In the genomic region with DNA sequence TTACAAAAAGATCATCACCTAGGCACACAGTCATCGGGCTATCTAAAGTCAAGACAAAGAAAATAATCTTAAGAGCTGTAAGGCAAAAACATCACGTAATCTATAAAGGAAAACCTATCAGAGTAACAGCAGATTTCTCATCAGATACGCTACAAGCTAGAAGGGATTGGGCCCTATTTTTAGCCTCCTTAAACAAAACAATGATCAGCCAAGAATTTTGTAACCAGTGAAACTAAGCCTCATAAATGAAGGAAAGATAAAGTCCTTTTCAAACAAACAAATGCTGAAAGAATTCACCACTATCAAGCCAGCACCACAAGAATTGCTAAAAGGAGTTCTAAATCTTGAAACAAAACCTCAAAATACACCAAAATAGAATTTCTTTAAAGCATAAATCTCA, we compare ENCODE assay signal across 21 cellular contexts.
A peak's percentile ranks its signal among the peaks of the same experiment; 100 is the strongest.
DNase-seq lines count a peak whose midpoint lies in the region; ATAC-seq, FAIRE-seq and TF ChIP-seq lines count a peak whose summit lies in the region.
"Had no signal": no experiment of that assay in that cellular context is flagged by ENCODE, and none has a peak within 500 bp of the region (broad histone marks: within the 10 kb centered on the region; RNA-seq: fewer than 3 reads in every experiment).

No MANE protein-coding gene starts in this region.

- H2BK5ac ChIP-seq in mesendoderm (ENCODE audit: low read length): no peak overlapping the region

- H3K27ac ChIP-seq in astrocyte (ENCODE audit: low read depth, low read length) (no peak overlapping the region), mesendoderm (ENCODE audit: low read depth, low read length) (no peak overlapping the region), SK-N-SH (ENCODE audit: low read depth in 2 of 2, low read length in 1 of 2) (no peak overlapping the region)

- peak; percentile 50 for DNase-seq in HFFc6
- peak; percentile 64 for DNase-seq in astrocyte (ENCODE audit: low read depth)
- DNase-seq in fibroblast of pulmonary artery (ENCODE audit: low read depth): peak; percentile 28
- peak; percentile 7 for DNase-seq in mesendoderm
- no peak for DNase-seq in SK-N-SH
- DNase-seq: ACHN; C1 segment of cervical spinal cord; Calu3; CD4-positive, alpha-beta T cell; DMS 273 treated with DMSO at 0.1 percent for 48 hours; DMS79; EL; IMR-90 had no signal

- no peak overlapping the region for H3K23ac ChIP-seq in mesendoderm (ENCODE audit: low read length)

- ATAC-seq in HG02852 (IDR thresholded peaks at IDR 0.05; ENCODE audit: unreplicated experiment) (no peak), GM21786 (IDR thresholded peaks at IDR 0.05; ENCODE audit: unreplicated experiment) (no peak)

- no peak overlapping the region for H2BK15ac ChIP-seq in mesendoderm (replicated peaks; ENCODE audit: low read depth)

- TF ChIP-seq CTCF in HFFc6 (IDR thresholded peaks at IDR 0.05) (no peak), astrocyte (IDR thresholded peaks at IDR 0.05; ENCODE audit: insufficient read depth, low read depth, low read length) (no peak), fibroblast of pulmonary artery (IDR thresholded peaks at IDR 0.05; ENCODE audit: low read length, missing control alignments) (no peak), SK-N-SH (IDR thresholded peaks at IDR 0.05) (no peak)

- H2AK5ac ChIP-seq in mesendoderm (ENCODE audit: low read length): no peak overlapping the region

- H3F3A ChIP-seq in SK-N-SH (replicated peaks; ENCODE audit: insufficient read depth): no peaks in the 10 kb centered on the region

- H3K27me3 ChIP-seq in astrocyte (ENCODE audit: insufficient read depth, low read length) (no peaks in the 10 kb centered on the region), mesendoderm (ENCODE audit: insufficient read depth, low read length, poor library complexity) (no peaks in the 10 kb centered on the region), SK-N-SH (ENCODE audit: insufficient read depth) (no peaks in the 10 kb centered on the region)

- no peak overlapping the region for H3K4me2 ChIP-seq in astrocyte (ENCODE audit: low read length)
- H3K4me2 ChIP-seq in mesendoderm (ENCODE audit: low read length): no peak overlapping the region
- H3K4me2 ChIP-seq in SK-N-SH: no peak overlapping the region

- H3K9me3 ChIP-seq in astrocyte (ENCODE audit: insufficient read depth, low read depth, low read length) (no peaks in the 10 kb centered on the region), SK-N-SH (peaks cover 11% of the 10 kb centered on the region; the same call in 1 of the 2 replicates)
- H3K9me3 ChIP-seq: HAP-1 had no signal

- no peak overlapping the region for H2AFZ ChIP-seq in astrocyte (ENCODE audit: low read depth, low read length)
- no peak overlapping the region for H2AFZ ChIP-seq in SK-N-SH (ENCODE audit: low read depth)

- no peak overlapping the region for H3K18ac ChIP-seq in mesendoderm (ENCODE audit: low read length)

- H4K8ac ChIP-seq in mesendoderm (ENCODE audit: low read depth, low read length): no peak overlapping the region

- POLR2A ChIA-PET in SK-N-SH (lab: Yijun Ruan, JAX): no interaction called here

- no peak overlapping the region for H4K5ac ChIP-seq in mesendoderm (ENCODE audit: low read length)

- no peak overlapping the region; the same call in 1 of the 2 replicates for H3K27ac Mint-ChIP-seq in HFFc6
- H3K27ac Mint-ChIP-seq in astrocyte (ENCODE audit: unreplicated experiment): no peak overlapping the region
- H3K27ac Mint-ChIP-seq: B cell; CD4-positive, alpha-beta T cell had no signal

- no peaks in the 10 kb centered on the region for H3K79me1 ChIP-seq in mesendoderm (ENCODE audit: low read length)

- no peak for TF ChIP-seq RAD21 in SK-N-SH (IDR thresholded peaks at IDR 0.05; ENCODE audit: low read length)

- peaks cover 5% of the 10 kb centered on the region for H3K4me1 ChIP-seq in astrocyte (ENCODE audit: insufficient read depth, low read length)
- no peaks in the 10 kb centered on the region for H3K4me1 ChIP-seq in mesendoderm (ENCODE audit: control insufficient read depth, low read depth, low read length)
- H3K4me1 ChIP-seq in SK-N-SH (ENCODE audit: control insufficient read depth in 1 of 2, insufficient read depth in 2 of 2, low read depth in 1 of 2, low read length in 1 of 2): no peaks in the 10 kb centered on the region; a peak in 1 of 4 replicates
- H3K4me1 ChIP-seq: HAP-1 had no signal

- no peaks in the 10 kb centered on the region; the same call in 1 of the 2 replicates for H3K36me3 Mint-ChIP-seq in HFFc6 (ENCODE audit: low read depth)
- no peaks in the 10 kb centered on the region for H3K36me3 Mint-ChIP-seq in astrocyte (ENCODE audit: low read depth, unreplicated experiment)

- H3K56ac ChIP-seq in mesendoderm (ENCODE audit: low read length): no peak overlapping the region

- CTCF ChIA-PET in SK-N-SH (lab: Yijun Ruan, JAX): no interaction called here

- H3K9me3 Mint-ChIP-seq in HFFc6: peaks cover 15% of the 10 kb centered on the region
- peaks cover 31% of the 10 kb centered on the region for H3K9me3 Mint-ChIP-seq in astrocyte (ENCODE audit: unreplicated experiment)

- no peak overlapping the region for H3K4me3 Mint-ChIP-seq in HFFc6
- no peak overlapping the region for H3K4me3 Mint-ChIP-seq in astrocyte (ENCODE audit: unreplicated experiment)
- H3K4me3 Mint-ChIP-seq: B cell; CD4-positive, alpha-beta T cell had no signal

- no peaks in the 10 kb centered on the region for H3K9me2 ChIP-seq in SK-N-SH

- H3K79me2 ChIP-seq in astrocyte (ENCODE audit: insufficient read depth, low read length): no peaks in the 10 kb centered on the region
- H3K79me2 ChIP-seq in mesendoderm (ENCODE audit: control insufficient read depth, insufficient read depth, low read length): no peaks in the 10 kb centered on the region
- H3K79me2 ChIP-seq in SK-N-SH (ENCODE audit: insufficient read depth): no peaks in the 10 kb centered on the region

- no peak overlapping the region for H3K4ac ChIP-seq in mesendoderm (ENCODE audit: low read depth, low read length)

- H4K20me1 ChIP-seq in astrocyte (ENCODE audit: insufficient read depth, low read length): no peaks in the 10 kb centered on the region
- H4K20me1 ChIP-seq in SK-N-SH (ENCODE audit: insufficient read depth): no peaks in the 10 kb centered on the region

- no CpG with 5 or more reads among the region's 3 CpGs for WGBS in mesendoderm (ENCODE audit: extremely low coverage, insufficient coverage, low lambda C conversion rate)
- 41% methylated on average over 3 of the region's 3 CpGs for WGBS in SK-N-SH (ENCODE audit: low lambda C conversion rate)

- no peak for TF ChIP-seq EP300 in SK-N-SH (IDR thresholded peaks at IDR 0.05; ENCODE audit: borderline replicate concordance in 1 of 2, low read depth in 1 of 2, low read length in 1 of 2)

- H3K4me1 Mint-ChIP-seq in HFFc6 (ENCODE audit: low read depth) (peaks cover 24% of the 10 kb centered on the region), astrocyte (ENCODE audit: low read depth, unreplicated experiment) (no peaks in the 10 kb centered on the region)
- H3K4me1 Mint-ChIP-seq: B cell had no signal

- H3K4me3 ChIP-seq in astrocyte (ENCODE audit: insufficient read depth, low read depth, low read length) (no peak overlapping the region), fibroblast of pulmonary artery (replicated peaks; ENCODE audit: low read depth, low read length) (no peak overlapping the region), mesendoderm (ENCODE audit: low read length) (no peak overlapping the region), SK-N-SH (ENCODE audit: low read depth in 2 of 2, low read length in 1 of 2) (no peak overlapping the region)
- H3K4me3 ChIP-seq: HAP-1 had no signal

- no peak for FAIRE-seq in astrocyte (lab: Jason Lieb, UNC)
- FAIRE-seq: G401.6, GM12892, GM19239, H1 had no signal

- H3K9ac ChIP-seq in astrocyte (ENCODE audit: low read length) (no peak overlapping the region), mesendoderm (ENCODE audit: low read length) (no peak overlapping the region), SK-N-SH (no peak overlapping the region)

- H3K27me3 Mint-ChIP-seq in HFFc6 (ENCODE audit: insufficient read depth) (no peaks in the 10 kb centered on the region; the same call in 1 of the 2 replicates), astrocyte (ENCODE audit: low read depth, unreplicated experiment) (peaks cover 2% of the 10 kb centered on the region)

- H2BK120ac ChIP-seq in mesendoderm (ENCODE audit: low read depth, low read length): no peak overlapping the region

- H3K36me3 ChIP-seq in astrocyte (ENCODE audit: insufficient read depth, low read length) (no peaks in the 10 kb centered on the region), mesendoderm (ENCODE audit: control insufficient read depth, insufficient read depth, low read length) (no peaks in the 10 kb centered on the region), SK-N-SH (replicated peaks in 1 of 2; ENCODE audit: control insufficient read depth in 1 of 2, insufficient read depth in 2 of 2, low read length in 1 of 2) (no peaks in the 10 kb centered on the region)
- H3K36me3 ChIP-seq: HAP-1 had no signal

TF ChIP-seq in SK-N-SH, 30 proteins besides CTCF, POLR2A, EP300 and RAD21 (continues in another document):
- TF ChIP-seq CHD2 (IDR thresholded peaks at IDR 0.05; ENCODE audit: low read length, partially characterized antibody) (no peak), SMC3 (IDR thresholded peaks at IDR 0.05; ENCODE audit: low read depth, low read length) (no peak), NRF1 (IDR thresholded peaks at IDR 0.05; ENCODE audit: low read depth, low read length) (no peak), ELF1 (IDR thresholded peaks at IDR 0.05) (no peak), JUND (IDR thresholded peaks at IDR 0.05) (no peak), GABPA (IDR thresholded peaks at IDR 0.05; ENCODE audit: low read depth) (no peak)
- TF ChIP-seq, protein P1, sequence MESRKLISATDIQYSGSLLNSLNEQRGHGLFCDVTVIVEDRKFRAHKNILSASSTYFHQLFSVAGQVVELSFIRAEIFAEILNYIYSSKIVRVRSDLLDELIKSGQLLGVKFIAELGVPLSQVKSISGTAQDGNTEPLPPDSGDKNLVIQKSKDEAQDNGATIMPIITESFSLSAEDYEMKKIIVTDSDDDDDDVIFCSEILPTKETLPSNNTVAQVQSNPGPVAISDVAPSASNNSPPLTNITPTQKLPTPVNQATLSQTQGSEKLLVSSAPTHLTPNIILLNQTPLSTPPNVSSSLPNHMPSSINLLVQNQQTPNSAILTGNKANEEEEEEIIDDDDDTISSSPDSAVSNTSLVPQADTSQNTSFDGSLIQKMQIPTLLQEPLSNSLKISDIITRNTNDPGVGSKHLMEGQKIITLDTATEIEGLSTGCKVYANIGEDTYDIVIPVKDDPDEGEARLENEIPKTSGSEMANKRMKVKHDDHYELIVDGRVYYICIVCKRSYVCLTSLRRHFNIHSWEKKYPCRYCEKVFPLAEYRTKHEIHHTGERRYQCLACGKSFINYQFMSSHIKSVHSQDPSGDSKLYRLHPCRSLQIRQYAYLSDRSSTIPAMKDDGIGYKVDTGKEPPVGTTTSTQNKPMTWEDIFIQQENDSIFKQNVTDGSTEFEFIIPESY (IDR thresholded peaks at IDR 0.05; ENCODE audit: borderline replicate concordance, low read depth): no peak
- TF ChIP-seq, protein P2, sequence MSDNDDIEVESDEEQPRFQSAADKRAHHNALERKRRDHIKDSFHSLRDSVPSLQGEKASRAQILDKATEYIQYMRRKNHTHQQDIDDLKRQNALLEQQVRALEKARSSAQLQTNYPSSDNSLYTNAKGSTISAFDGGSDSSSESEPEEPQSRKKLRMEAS (IDR thresholded peaks at IDR 0.05; ENCODE audit: low read depth): no peak
